8 cellular contexts compared by ENCODE assay signal in genomic region chrX:56764975-56765791, GRCh38. TPM values are rescaled to one million over a fixed set of nuclear protein-coding genes. Genes with fewer than 3 reads are reported as not detected.
A peak's percentile ranks its signal among the peaks of the same experiment; 100 is the strongest.
DNase-seq lines count a peak whose midpoint lies in the region; ATAC-seq, FAIRE-seq and TF ChIP-seq lines count a peak whose summit lies in the region.

No MANE protein-coding gene starts in this region.

- no peaks in the 10 kb centered on the region; a peak in 1 of 4 replicates for H3K36me3 ChIP-seq in GM12878 (ENCODE audit: control insufficient read depth in 2 of 2, insufficient read depth in 2 of 2, low read length in 1 of 2)
- no peaks in the 10 kb centered on the region for H3K36me3 ChIP-seq in neural progenitor cell

- H3K79me2 ChIP-seq in GM12878 (ENCODE audit: control insufficient read depth, insufficient read depth, low read length): peaks cover 4% of the 10 kb centered on the region
- H3K79me2 ChIP-seq in neural progenitor cell (ENCODE audit: low read depth): peaks cover 9% of the 10 kb centered on the region

- H3K9ac ChIP-seq in GM12878 (ENCODE audit: control insufficient read depth, insufficient read depth, low read length): peak overlapping the region; percentile 65
- H3K9ac ChIP-seq in neural progenitor cell: no peak overlapping the region

- H3K4me2 ChIP-seq in GM12878 (ENCODE audit: control insufficient read depth, insufficient read depth) (peak overlapping the region; percentile 77), neural progenitor cell (peak overlapping the region; percentile 39)

- CTCF ChIA-PET in GM12878 (lab: Yijun Ruan, JAX): interaction anchor here (0.6 to 4.5 kb wide), 10 partner anchors 9 to 687 kb away, joined by 3 to 25 read pairs (median 4); partner anchors contain the start of gene NBDY

- H4K20me1 ChIP-seq in GM12878 (ENCODE audit: control insufficient read depth, insufficient read depth) (no peaks in the 10 kb centered on the region), neural progenitor cell (ENCODE audit: low read depth) (peaks cover 6% of the 10 kb centered on the region)

- peaks cover 3% of the 10 kb centered on the region for H3F3A ChIP-seq in neural progenitor cell (ENCODE audit: low read depth)

- in situ Hi-C loops in GM12878 (cut with MboI): no loop called here

- intact Hi-C loops in GM12878 (cut with micrococcal nuclease; ENCODE audit: unreplicated experiment): no loop called here

- no peak for TF ChIP-seq EP300 in GM12878 (IDR thresholded peaks at IDR 0.05; ENCODE audit: borderline replicate concordance in 1 of 2, control insufficient read depth in 1 of 2, low read depth in 2 of 2, low read length in 2 of 2)

- BruUV-seq in GM12878 (replicated peaks; lab: Mats Ljungman, UMichigan): no TSS peak

- peak; percentile 40; the same call in 1 of the 2 replicates for TF ChIP-seq POLR2A in GM12878 (IDR thresholded peaks at IDR 0.05; ENCODE audit: low read depth, low read length)

- no peaks in the 10 kb centered on the region for H3K27me3 Mint-ChIP-seq in neural progenitor cell (ENCODE audit: insufficient read depth, low read depth)

- POLR2A ChIA-PET in GM12878 (lab: Charles Lee): no interaction called here

- TF ChIP-seq RAD21 in GM12878 (IDR thresholded peaks at IDR 0.05; ENCODE audit: insufficient read depth, low read depth, low read length): no peak

- H3K36me3 Mint-ChIP-seq in neural progenitor cell: peaks cover 4% of the 10 kb centered on the region

- H3K27ac Mint-ChIP-seq in neural progenitor cell: no peak overlapping the region

- H3K9me3 ChIP-seq in GM12878 (replicated peaks; ENCODE audit: control insufficient read depth, insufficient read depth, low read length): no peaks in the 10 kb centered on the region
- H3K9me3 ChIP-seq in neural progenitor cell (ENCODE audit: low read depth): no peaks in the 10 kb centered on the region

- peaks cover 17% of the 10 kb centered on the region for H3K9me3 Mint-ChIP-seq in neural progenitor cell

- H3K4me1 Mint-ChIP-seq in neural progenitor cell: peaks cover 4% of the 10 kb centered on the region

- H3K27me3 ChIP-seq in GM12878 (replicated peaks in 1 of 2; ENCODE audit: control insufficient read depth in 2 of 2, insufficient read depth in 2 of 2, low read length in 1 of 2) (no peaks in the 10 kb centered on the region), neural progenitor cell (no peaks in the 10 kb centered on the region)

- WGBS in GM12878 (ENCODE audit: insufficient coverage, insufficient replicate concordance, low lambda C conversion rate, missing lambda C conversion rate): 9% methylated on average over 15 of the region's 15 CpGs

- peak; percentile 29 for ATAC-seq in HG02759 (IDR thresholded peaks at IDR 0.05; ENCODE audit: unreplicated experiment)
- peak; percentile 14 for ATAC-seq in GM12878

- SMC1A ChIA-PET in GM12878 (lab: Charles Lee; ENCODE audit: uncharacterized antibody, unreplicated experiment): interaction anchor here (0.9 to 2.8 kb wide), 4 partner anchors 18 to 213 kb away, joined by 3 to 17 read pairs (median 4); no protein-coding TSS in a partner anchor

- RAD21 ChIA-PET in GM12878 (lab: Charles Lee; ENCODE audit: unreplicated experiment): interaction anchor here (1.1 to 2.9 kb wide), 5 partner anchors 18 to 213 kb away, joined by 3 to 16 read pairs (median 4); no protein-coding TSS in a partner anchor

- no peak for TF ChIP-seq CTCF in GM12878 (IDR thresholded peaks at IDR 0.05 in 2 of 3, conservative IDR thresholded peaks at IDR 0.05 in 1 of 3; ENCODE audit: control insufficient read depth in 2 of 3, extremely low read depth in 1 of 3, insufficient read depth in 1 of 3, low read depth in 3 of 3, low read length in 3 of 3)
- TF ChIP-seq CTCF in neural progenitor cell (IDR thresholded peaks at IDR 0.05): no peak

- no peak overlapping the region for H3K4me3 Mint-ChIP-seq in neural progenitor cell

- H3K27ac ChIP-seq in GM12878 (ENCODE audit: control insufficient read depth, insufficient read depth) (peak overlapping the region; percentile 90), neural progenitor cell (no peak overlapping the region)

- peaks cover 31% of the 10 kb centered on the region for H3K4me1 ChIP-seq in GM12878 (ENCODE audit: control insufficient read depth, insufficient read depth, low read length)
- H3K4me1 ChIP-seq in neural progenitor cell: peaks cover 4% of the 10 kb centered on the region

- H3K4me3 ChIP-seq in GM12878 (peak overlapping the region; percentile 74; the same call in 1 of the 2 replicates), neural progenitor cell (no peak overlapping the region)

- no peak for FAIRE-seq in GM12878 (lab: Jason Lieb, UNC)

- H2AFZ ChIP-seq in GM12878 (ENCODE audit: control insufficient read depth, low read depth, low read length): peak overlapping the region; percentile 85
- no peak overlapping the region for H2AFZ ChIP-seq in neural progenitor cell (replicated peaks)

- peak; percentile 1 for DNase-seq in D341Med (ENCODE audit: low spot score)
- DNase-seq in GM12878 (ENCODE audit: low read depth, low spot score): no peak
- no peak for DNase-seq in neural progenitor cell (ENCODE audit: low spot score)
- no peak for DNase-seq in effector CD8-positive, alpha-beta T cell (lab: John Stamatoyannopoulos, UW)
- no peak for DNase-seq in HPDE6-E6E7 (ENCODE audit: extremely low spot score)
- no peak for DNase-seq in HuH-7 (ENCODE audit: low spot score)
- DNase-seq in hypothalamus (lab: John Stamatoyannopoulos, UW): no peak

TF ChIP-seq in GM12878, 131 proteins besides CTCF, POLR2A, EP300 and RAD21 (continues in another document):
- no peak for TF ChIP-seq NKRF (conservative IDR thresholded peaks at IDR 0.05)
- peak; percentile 64; the same call in 1 of the 2 replicates for TF ChIP-seq TCF3 (IDR thresholded peaks at IDR 0.05; ENCODE audit: borderline replicate concordance, insufficient read depth, low read depth, low read length)
- TF ChIP-seq PBX3 (IDR thresholded peaks at IDR 0.05; ENCODE audit: insufficient replicate concordance, low read depth, low read length): peak; percentile 84
- TF ChIP-seq SKIL (IDR thresholded peaks at IDR 0.05; ENCODE audit: low read depth, poor library complexity, severe bottlenecking): no peak
- TF ChIP-seq MTA2 (IDR thresholded peaks at IDR 0.05; ENCODE audit: low read depth): peak; percentile 47; the same call in 1 of the 2 replicates
- TF ChIP-seq IKZF1 (conservative IDR thresholded peaks at IDR 0.05): peak; percentile 61

RNA-seq across cellular contexts. Expression of gene NBDY, which starts 36.1 kb away (rescaled TPM):
- 11.0 and 16.2 TPM in 2 replicates for total RNA-seq in GM12878 (2013; cell fraction: nucleolus; rRNA removed)
- total RNA-seq in GM12878 (2014; rRNA removed): 7.8 and 10.8 TPM in 2 replicates
- total RNA-seq in GM12878 (2014; rRNA removed; fragmentation: Illumina TruSeq; extraction: Trizol): 10.9 and 12.8 TPM in 2 replicates
- total RNA-seq in GM12878 (2021): 40.7 and 41.9 TPM in 2 replicates
- 24.2 TPM for polyA plus RNA-seq in GM12878 (2011; ENCODE audit: low read depth)
- polyA plus RNA-seq in GM12878 (2011; rRNA removed): 32.1 and 33.6 TPM in 2 replicates
- 42.9 and 44.8 TPM in 2 replicates for polyA plus RNA-seq in GM12878 (2011; cell fraction: cytosol; rRNA removed)
- 26.5 and 27.1 TPM in 2 replicates for polyA plus RNA-seq in GM12878 (2011; cell fraction: nucleus; rRNA removed)
- polyA plus RNA-seq in GM12878 (2012): 33.3 and 41.9 TPM in 2 replicates
- polyA plus RNA-seq in GM12878 (2014; fragmentation: Illumina TruSeq; extraction: Trizol): 56.4 and 82.3 TPM in 2 replicates
- polyA plus RNA-seq in GM12878 (2014; fragmentation: Nextera tagmentation; extraction: Ambion mirVana): 100 to 1,000 TPM; 113 to 115 TPM
- polyA plus RNA-seq in GM12878 (2014; rRNA removed): 29.0 and 37.3 TPM in 2 replicates
- 100 to 1,000 TPM; 108 to 122 TPM for polyA plus RNA-seq in GM12878 (2016; fragmentation: Nextera tagmentation; extraction: Ambion mirVana)
- polyA minus RNA-seq in GM12878 (2011; rRNA and poly(A)+ RNA removed): 12.5 and 14.9 TPM in 2 replicates
- 13.2 and 19.8 TPM in 2 replicates for polyA minus RNA-seq in GM12878 (2011; cell fraction: cytosol; rRNA and poly(A)+ RNA removed)
- polyA minus RNA-seq in GM12878 (2011; cell fraction: nucleus; rRNA and poly(A)+ RNA removed): 17.5 and 20.1 TPM in 2 replicates
- 12.2 and 19.2 TPM in 2 replicates for total RNA-seq in neural progenitor cell (ENCODE audit: low replicate concordance)
